24 cellular contexts compared by ENCODE assay signal in the genomic region with DNA sequence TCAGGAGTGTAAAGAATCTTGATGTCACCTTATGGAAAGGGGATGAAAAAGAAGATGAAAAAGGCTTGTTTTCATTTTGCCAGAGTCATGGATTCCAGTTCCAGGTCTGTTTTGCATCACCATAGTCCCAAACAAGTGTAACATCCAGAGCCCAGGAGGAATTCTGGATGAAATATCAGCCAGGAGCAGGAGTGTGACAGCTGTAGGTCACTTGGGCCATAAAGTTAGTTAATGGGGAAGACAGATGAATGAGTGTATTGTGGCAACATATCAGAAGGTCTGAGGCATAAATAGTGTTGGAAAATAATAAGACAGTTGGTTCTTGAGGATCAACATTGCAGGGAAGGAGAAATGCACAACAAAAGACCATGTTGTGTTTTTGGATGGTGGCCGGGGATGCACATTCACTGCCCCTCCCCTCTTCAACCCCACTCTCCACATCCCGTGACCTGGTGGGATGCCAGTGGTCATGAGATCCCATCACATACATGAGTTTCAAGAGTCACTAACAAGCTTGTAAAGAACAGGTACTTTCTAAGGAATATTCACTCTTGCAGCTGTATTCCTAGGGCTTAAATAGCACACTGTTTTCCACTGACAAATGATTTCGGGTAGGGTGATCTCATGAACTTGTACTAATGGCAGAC.
DNase-seq lines count a peak whose midpoint lies in the region; ATAC-seq and TF ChIP-seq lines count a peak whose summit lies in the region.
"Had no signal": no experiment of that assay in that cellular context is flagged by ENCODE, and none has a peak within 500 bp of the region (broad histone marks: within the 10 kb centered on the region; RNA-seq: fewer than 3 reads in every experiment).

No MANE protein-coding gene starts in this region.

- CTCF ChIA-PET in WTC11 (lab: Charles Lee) = interaction anchor here (0.6 to 5.7 kb wide), 3 partner anchors 24 to 1104 kb away, joined by 3 to 93 read pairs (median 23); no protein-coding TSS in a partner anchor

- H3K4me1 ChIP-seq in mesendoderm (ENCODE audit: control insufficient read depth, low read depth, low read length) = peaks cover 14% of the 10 kb centered on the region
- H3K4me1 ChIP-seq in neural progenitor cell = peaks cover 20% of the 10 kb centered on the region
- H3K4me1 ChIP-seq in transverse colon = peaks cover 3 to 12% (median 8%) of the 10 kb centered on the region in 4 donors
- peaks cover 0 to 8% (median 0%) of the 10 kb centered on the region in 4 donors for H3K4me1 ChIP-seq in Peyer's patch
- H3K4me1 ChIP-seq in breast epithelium = no peaks in the 10 kb centered on the region
- H3K4me1 ChIP-seq: A549 had no signal

- no peak overlapping the region for H3K56ac ChIP-seq in mesendoderm (ENCODE audit: low read length)

- intact Hi-C loops in transverse colon (cut with DNase I; ENCODE audit: low total_unique reads) = no loop called here
- intact Hi-C loops in breast epithelium (cut with DNase I; ENCODE audit: low total_unique reads) = no loop called here

- H2BK15ac ChIP-seq in mesendoderm (replicated peaks; ENCODE audit: low read depth) = no peak overlapping the region

- no peak overlapping the region for H2AK5ac ChIP-seq in mesendoderm (ENCODE audit: low read length)

- 0 out of 2 replicates have a peak, but pooled peaks cover 3% of the 10 kb centered on the region for H3K36me3 Mint-ChIP-seq in WTC11
- H3K36me3 Mint-ChIP-seq in neural progenitor cell = peaks cover 4% of the 10 kb centered on the region

- no peak for ATAC-seq in WTC11
- ATAC-seq in HG03521 (IDR thresholded peaks at IDR 0.05; ENCODE audit: unreplicated experiment) = no peak
- ATAC-seq in HG03354 (IDR thresholded peaks at IDR 0.05; ENCODE audit: poor library complexity, severe bottlenecking, unreplicated experiment) = no peak
- ATAC-seq: A549, HCT116, Right ventricle myocardium inferior had no signal

- no peaks in the 10 kb centered on the region for H3K9me3 ChIP-seq in neural progenitor cell (ENCODE audit: low read depth)
- H3K9me3 ChIP-seq in transverse colon = no peaks in the 10 kb centered on the region
- H3K9me3 ChIP-seq in Peyer's patch = no peaks in the 10 kb centered on the region
- H3K9me3 ChIP-seq in breast epithelium = peaks cover 0 to 4% of the 10 kb centered on the region in 2 donors
- H3K9me3 ChIP-seq: A549, SJSA1 had no signal

- H3K9me3 Mint-ChIP-seq in WTC11 (no peaks in the 10 kb centered on the region), neural progenitor cell (peaks cover 21% of the 10 kb centered on the region)

- no peak for TF ChIP-seq CTCF in WTC11 (IDR thresholded peaks at IDR 0.05)
- no peak for TF ChIP-seq CTCF in neural progenitor cell (IDR thresholded peaks at IDR 0.05)
- TF ChIP-seq CTCF in transverse colon (IDR thresholded peaks at IDR 0.05) = no peak
- no peak for TF ChIP-seq CTCF in Peyer's patch (IDR thresholded peaks at IDR 0.05)
- TF ChIP-seq CTCF in breast epithelium (IDR thresholded peaks at IDR 0.05) = no peak

- no peak overlapping the region for H3K4me3 ChIP-seq in mesendoderm (ENCODE audit: low read length)
- H3K4me3 ChIP-seq in neural progenitor cell = no peak overlapping the region
- no peak overlapping the region for H3K4me3 ChIP-seq in transverse colon
- H3K4me3 ChIP-seq in Peyer's patch = no peak overlapping the region
- no peak overlapping the region for H3K4me3 ChIP-seq in breast epithelium
- H3K4me3 ChIP-seq: A549, SJSA1 had no signal

- WGBS in mesendoderm (ENCODE audit: extremely low coverage, insufficient coverage, low lambda C conversion rate) = no CpG with 5 or more reads among the region's 3 CpGs
- 78 to 90% methylated on average over 1 to 3 of the region's 3 CpGs for WGBS in transverse colon (ENCODE audit: low coverage in 1 of 2), 2 donors

- H3K27me3 Mint-ChIP-seq in WTC11 (ENCODE audit: low read depth) = peaks cover 23% of the 10 kb centered on the region
- H3K27me3 Mint-ChIP-seq in neural progenitor cell (ENCODE audit: insufficient read depth, low read depth) = peaks cover 8% of the 10 kb centered on the region

- H3K9ac ChIP-seq in mesendoderm (ENCODE audit: low read length) (no peak overlapping the region), neural progenitor cell (no peak overlapping the region)
- H3K9ac ChIP-seq: KMS-11 had no signal

- no peak overlapping the region for H3K4ac ChIP-seq in mesendoderm (ENCODE audit: low read depth, low read length)

- H3K4me3 Mint-ChIP-seq in WTC11 (peak overlapping the region; percentile 7), neural progenitor cell (no peak overlapping the region)
- H3K4me3 Mint-ChIP-seq: B cell had no signal

- TF ChIP-seq POLR2A in transverse colon (IDR thresholded peaks at IDR 0.05) (no peak), Peyer's patch (IDR thresholded peaks at IDR 0.05) (no peak), breast epithelium (IDR thresholded peaks at IDR 0.05) (no peak)

- H3K18ac ChIP-seq in mesendoderm (ENCODE audit: low read length) = peak overlapping the region; percentile 42

- H4K5ac ChIP-seq in mesendoderm (ENCODE audit: low read length) = no peak overlapping the region

- POLR2A ChIA-PET in WTC11 (lab: Charles Lee) = no interaction called here

- H3K23ac ChIP-seq in mesendoderm (ENCODE audit: low read length) = no peak overlapping the region

- H4K8ac ChIP-seq in mesendoderm (ENCODE audit: low read depth, low read length) = no peak overlapping the region

- H3K36me3 ChIP-seq in mesendoderm (ENCODE audit: control insufficient read depth, insufficient read depth, low read length) = no peaks in the 10 kb centered on the region
- no peaks in the 10 kb centered on the region for H3K36me3 ChIP-seq in neural progenitor cell
- no peaks in the 10 kb centered on the region for H3K36me3 ChIP-seq in transverse colon
- no peaks in the 10 kb centered on the region for H3K36me3 ChIP-seq in Peyer's patch
- H3K36me3 ChIP-seq in breast epithelium = no peaks in the 10 kb centered on the region
- H3K36me3 ChIP-seq: SJSA1 had no signal

- no peak overlapping the region for H2AFZ ChIP-seq in neural progenitor cell (replicated peaks)

- no peak for DNase-seq in WTC11 (ENCODE audit: low spot score)
- no peak for DNase-seq in mesendoderm
- DNase-seq in neural progenitor cell (ENCODE audit: low spot score) = no peak
- DNase-seq in transverse colon = no peak
- DNase-seq in Peyer's patch = no peak
- DNase-seq in breast epithelium (ENCODE audit: low spot score in 2 of 2) = no peak
- DNase-seq: DMS79, GOT3, IMR-90, NCI-H1105, NCI-H1694, NCI-H2081, NCI-H2171, NCI-H345, NCI-H524 treated with DMSO at 0.1 percent for 48 hours, OCI-M1 had no signal

- H3K4me2 ChIP-seq in mesendoderm (ENCODE audit: low read length) (no peak overlapping the region), neural progenitor cell (peak overlapping the region; percentile 67)
- H3K4me2 ChIP-seq: A549, KMS-11 had no signal

- H3F3A ChIP-seq in neural progenitor cell (ENCODE audit: low read depth) = peaks cover 18% of the 10 kb centered on the region

- H4K20me1 ChIP-seq in neural progenitor cell (ENCODE audit: low read depth) = no peaks in the 10 kb centered on the region

- H3K27ac ChIP-seq in mesendoderm (ENCODE audit: low read depth, low read length) (no peak overlapping the region), neural progenitor cell (no peak overlapping the region), transverse colon (peak overlapping the region in 3 of 4 donors; percentile 13 to 73 (median 55)), Peyer's patch (no peak overlapping the region), breast epithelium (no peak overlapping the region)
- H3K27ac ChIP-seq: A549, KMS-11, SJSA1 had no signal

- H3K27ac Mint-ChIP-seq in WTC11 (no peak overlapping the region), neural progenitor cell (peak overlapping the region; percentile 88)
- H3K27ac Mint-ChIP-seq: B cell had no signal

- H3K79me2 ChIP-seq in mesendoderm (ENCODE audit: control insufficient read depth, insufficient read depth, low read length) (no peaks in the 10 kb centered on the region), neural progenitor cell (ENCODE audit: low read depth) (no peaks in the 10 kb centered on the region)

- in situ Hi-C loops in transverse colon (cut with MboI; ENCODE audit: low pct_ligation_motif_present in 1 of 4, low pct_unique_long_range_greater_than_20kb in 1 of 4, low sequenced_read_pairs in 3 of 4) = no loop called here

- no peak overlapping the region for H2BK5ac ChIP-seq in mesendoderm (ENCODE audit: low read length)

- H3K4me1 Mint-ChIP-seq in WTC11 (peaks cover 64% of the 10 kb centered on the region), neural progenitor cell (peaks cover 44% of the 10 kb centered on the region)
- H3K4me1 Mint-ChIP-seq: B cell had no signal

- no peak overlapping the region for H2BK120ac ChIP-seq in mesendoderm (ENCODE audit: low read depth, low read length)

- no peaks in the 10 kb centered on the region for H3K79me1 ChIP-seq in mesendoderm (ENCODE audit: low read length)

- H3K27me3 ChIP-seq in mesendoderm (ENCODE audit: insufficient read depth, low read length, poor library complexity) (no peaks in the 10 kb centered on the region), neural progenitor cell (peaks cover 14% of the 10 kb centered on the region), transverse colon (no peaks in the 10 kb centered on the region), Peyer's patch (no peaks in the 10 kb centered on the region), breast epithelium (no peaks in the 10 kb centered on the region)
- H3K27me3 ChIP-seq: SJSA1 had no signal

- no peak for TF ChIP-seq EP300 in transverse colon (IDR thresholded peaks at IDR 0.05; ENCODE audit: low read depth)

TF ChIP-seq in WTC11, 78 proteins besides CTCF, POLR2A, EP300 and RAD21:
- no peak for TF ChIP-seq USF1 (CRISPR knock-in tag; IDR thresholded peaks at IDR 0.05)

Comparison
In these comparisons a context has a peak if more than half of its experiments do, and no peak if none do; other contexts are left out.
1. H3K27ac ChIP-seq: peak in transverse colon (3 of 4); none in mesendoderm (single experiment), neural progenitor cell (single experiment), Peyer's patch (0 of 4) and breast epithelium (0 of 2).